ENCODE assay signal across 19 cellular contexts in the genomic region with DNA sequence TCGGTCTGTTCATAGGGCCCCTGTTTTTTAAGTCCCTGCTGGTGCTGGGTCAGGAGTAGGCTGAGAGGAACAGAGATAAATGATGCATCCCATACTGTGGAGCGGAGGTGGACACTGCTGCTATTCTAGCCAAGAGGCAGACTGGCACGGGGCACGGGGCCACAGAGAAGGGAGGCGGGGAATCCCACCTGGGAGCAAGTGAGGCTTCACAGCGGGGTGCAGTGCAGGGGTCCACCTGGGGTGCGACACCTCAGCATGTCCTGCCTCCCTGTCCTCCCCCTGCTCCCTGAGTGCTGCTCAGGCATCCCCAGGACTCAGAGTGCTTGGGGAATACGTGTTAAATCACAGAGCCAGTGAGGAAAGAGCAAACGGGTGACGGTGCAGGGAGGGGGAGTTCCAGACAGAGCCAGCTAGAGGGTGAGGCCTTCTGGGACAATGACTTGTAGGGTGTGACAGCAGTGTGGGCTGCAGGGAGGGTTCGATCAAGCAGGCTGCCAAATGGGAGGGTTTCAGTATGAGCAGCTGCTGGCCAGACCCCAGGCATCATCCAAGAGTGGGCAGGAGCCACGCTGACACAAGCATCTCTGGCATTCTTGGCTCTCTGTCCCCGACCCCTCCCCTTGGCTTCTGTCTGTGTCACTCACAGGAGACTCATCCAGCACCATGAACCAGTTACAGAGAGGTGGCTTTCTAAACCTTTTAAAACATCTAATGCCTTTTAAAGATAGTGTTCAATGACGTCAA. TPM values are rescaled to one million over a fixed set of nuclear protein-coding genes. Genes with fewer than 3 reads are reported as not detected.
DNase-seq lines count a peak whose midpoint lies in the region; ATAC-seq and TF ChIP-seq lines count a peak whose summit lies in the region.
"Had no signal": no experiment of that assay in that cellular context is flagged by ENCODE, and none has a peak within 500 bp of the region (broad histone marks: within the 10 kb centered on the region; RNA-seq: fewer than 3 reads in every experiment).

No MANE protein-coding gene starts in this region.

- WGBS in gastroesophageal sphincter (ENCODE audit: low coverage in 1 of 2), 2 donors = 51 to 54% methylated on average over 4 to 7 of the region's 14 CpGs
- WGBS in trophoblast cell (ENCODE audit: extremely low coverage, insufficient coverage, insufficient read length) = no CpG with 5 or more reads among the region's 14 CpGs
- WGBS in sigmoid colon, 2 donors = 57 to 77% methylated on average over 14 of the region's 14 CpGs
- 57% methylated on average over 14 of the region's 14 CpGs for WGBS in esophagus muscularis mucosa

- peak overlapping the region; percentile 52 for H2BK5ac ChIP-seq in trophoblast cell (ENCODE audit: low read depth, low read length, poor library complexity)

- H3K18ac ChIP-seq in trophoblast cell (ENCODE audit: low read length) = peak overlapping the region; percentile 4

- no peak overlapping the region for H3K4me2 ChIP-seq in trophoblast cell (ENCODE audit: low read length)
- H3K4me2 ChIP-seq: KMS-11 had no signal

- no peaks in the 10 kb centered on the region for H3K27me3 ChIP-seq in gastroesophageal sphincter
- H3K27me3 ChIP-seq in trophoblast cell (ENCODE audit: insufficient read depth, low read length) = no peaks in the 10 kb centered on the region
- H3K27me3 ChIP-seq in sigmoid colon = no peaks in the 10 kb centered on the region
- H3K27me3 ChIP-seq in esophagus muscularis mucosa = no peaks in the 10 kb centered on the region
- H3K27me3 ChIP-seq: cardiac muscle cell had no signal

- H4K91ac ChIP-seq in trophoblast cell (ENCODE audit: low read depth, low read length) = peak overlapping the region; percentile 40

- peaks cover 3% of the 10 kb centered on the region for H3K79me2 ChIP-seq in trophoblast cell (ENCODE audit: control insufficient read depth, insufficient read depth, low read length, poor library complexity)

- H3K27ac ChIP-seq in gastroesophageal sphincter = no peak overlapping the region
- no peak overlapping the region for H3K27ac ChIP-seq in trophoblast cell (ENCODE audit: low read depth, low read length)
- no peak overlapping the region for H3K27ac ChIP-seq in sigmoid colon
- H3K27ac ChIP-seq in esophagus muscularis mucosa (replicated peaks in 1 of 4) = no peak overlapping the region
- H3K27ac ChIP-seq: cardiac muscle cell, KMS-11 had no signal

- peak; percentile 88 for DNase-seq in AG20443 (ENCODE audit: low spot score)
- peak; percentile 35 for DNase-seq in NCI-H446 treated with DMSO at 0.1 percent for 48 hours (lab: John Stamatoyannopoulos, UW)
- peak in 1 of 2 donors; percentile 11 for DNase-seq in trophoblast cell
- no peak for DNase-seq in sigmoid colon
- no peak for DNase-seq in COLO668 (lab: John Stamatoyannopoulos, UW; ENCODE audit: unreplicated experiment)
- no peak for DNase-seq in esophagus muscularis mucosa (ENCODE audit: extremely low spot score)
- DNase-seq: activated CD8-positive, alpha-beta memory T cell treated with anti-CD3 and anti-CD28 coated beads, Interleukin-2, amount 50 U/mL, for 4 hours; activated naive CD4-positive, alpha-beta T cell treated with Interleukin-2 at 50 U/mL for 16 hours; endodermal cell; naive B cell; NCI-H187; NCI-H748 treated with DMSO at 0.1 percent for 48 hours; RPMI8226 had no signal

- no peak for TF ChIP-seq CTCF in gastroesophageal sphincter (IDR thresholded peaks at IDR 0.05)
- no peak for TF ChIP-seq CTCF in sigmoid colon (IDR thresholded peaks at IDR 0.05)
- no peak for TF ChIP-seq CTCF in esophagus muscularis mucosa (IDR thresholded peaks at IDR 0.05)

- H3K79me1 ChIP-seq in trophoblast cell (ENCODE audit: low read length) = peaks cover 49% of the 10 kb centered on the region

- no peaks in the 10 kb centered on the region for H3K9me3 ChIP-seq in gastroesophageal sphincter
- peaks cover 4% of the 10 kb centered on the region for H3K9me3 ChIP-seq in trophoblast cell (ENCODE audit: insufficient read depth, low read depth, low read length)
- H3K9me3 ChIP-seq in sigmoid colon = no peaks in the 10 kb centered on the region
- no peaks in the 10 kb centered on the region for H3K9me3 ChIP-seq in esophagus muscularis mucosa

- no peak overlapping the region for H4K12ac ChIP-seq in trophoblast cell (ENCODE audit: low read depth, low read length)

- H3K4ac ChIP-seq in trophoblast cell (ENCODE audit: low read depth, low read length) = no peak overlapping the region

- peak overlapping the region; percentile 42 for H2AK5ac ChIP-seq in trophoblast cell (ENCODE audit: low read length)

- H3K4me3 ChIP-seq in gastroesophageal sphincter = no peak overlapping the region
- no peak overlapping the region for H3K4me3 ChIP-seq in trophoblast cell (ENCODE audit: low read depth, low read length)
- no peak overlapping the region for H3K4me3 ChIP-seq in sigmoid colon
- no peak overlapping the region for H3K4me3 ChIP-seq in esophagus muscularis mucosa
- H3K4me3 ChIP-seq: cardiac muscle cell had no signal

- H4K8ac ChIP-seq in trophoblast cell (ENCODE audit: low read depth, low read length) = peak overlapping the region; percentile 3

- no peaks in the 10 kb centered on the region for H3K36me3 ChIP-seq in gastroesophageal sphincter
- no peaks in the 10 kb centered on the region for H3K36me3 ChIP-seq in trophoblast cell (ENCODE audit: control insufficient read depth in 1 of 2, insufficient read depth in 2 of 2, low read length in 2 of 2)
- H3K36me3 ChIP-seq in sigmoid colon = no peaks in the 10 kb centered on the region
- no peaks in the 10 kb centered on the region for H3K36me3 ChIP-seq in esophagus muscularis mucosa
- H3K36me3 ChIP-seq: cardiac muscle cell had no signal

- ATAC-seq in gastroesophageal sphincter (peak; percentile 78), HG02973 (IDR thresholded peaks at IDR 0.05; ENCODE audit: unreplicated experiment) (no peak)
- ATAC-seq: activated CD4-positive, CD25-positive, alpha-beta regulatory T cell treated with anti-CD3 and anti-CD28 coated beads, Interleukin-2, amount 50 U/mL, for 24 hours had no signal

- intact Hi-C loops in sigmoid colon (cut with DNase I) (no loop called here), esophagus muscularis mucosa (cut with DNase I) (no loop called here)

- peak overlapping the region; percentile 61 for H2BK120ac ChIP-seq in trophoblast cell (ENCODE audit: insufficient read depth, low read length, poor library complexity)

- H3K9ac ChIP-seq in trophoblast cell (ENCODE audit: low read length) = no peak overlapping the region
- H3K9ac ChIP-seq: KMS-11 had no signal

- H3K4me1 ChIP-seq in gastroesophageal sphincter (peaks cover 0 to 9% (median 8%) of the 10 kb centered on the region in 3 donors), trophoblast cell (ENCODE audit: control insufficient read depth in 1 of 2, insufficient read depth in 2 of 2, low read length in 2 of 2) (peaks cover 42% of the 10 kb centered on the region in 2 experiments), sigmoid colon (peaks cover 0 to 8% (median 4%) of the 10 kb centered on the region in 4 donors), esophagus muscularis mucosa (peaks cover 8 to 18% (median 12%) of the 10 kb centered on the region in 4 donors)

- H3K14ac ChIP-seq in trophoblast cell (ENCODE audit: low read length) = peak overlapping the region; percentile 3

- H3K23ac ChIP-seq in trophoblast cell (ENCODE audit: low read length) = no peak overlapping the region

- TF ChIP-seq POLR2A in gastroesophageal sphincter (IDR thresholded peaks at IDR 0.05) (no peak), sigmoid colon (IDR thresholded peaks at IDR 0.05) (no peak), esophagus muscularis mucosa (IDR thresholded peaks at IDR 0.05; ENCODE audit: low read depth) (no peak)

- H2AFZ ChIP-seq in trophoblast cell (ENCODE audit: insufficient read depth, low read length, poor library complexity) = no peak overlapping the region

- peak overlapping the region; percentile 64 for H2BK12ac ChIP-seq in trophoblast cell (ENCODE audit: low read length)

- no peak for TF ChIP-seq EP300 in gastroesophageal sphincter (IDR thresholded peaks at IDR 0.05)
- TF ChIP-seq EP300 in sigmoid colon (IDR thresholded peaks at IDR 0.05) = no peak
- no peak for TF ChIP-seq EP300 in esophagus muscularis mucosa (IDR thresholded peaks at IDR 0.05)

RNA-seq across cellular contexts. Expression of gene HTRA3, which starts 13.7 kb away (rescaled TPM):
- 10 to 100 TPM; 30.2 to 80.5 (median 59.9) TPM for total RNA-seq in gastroesophageal sphincter
- 31.1 and 33.0 TPM in 2 replicates for polyA plus RNA-seq in trophoblast cell (2013)
- 10 to 100 TPM; 14.5 to 49.6 (median 32.1) TPM for total RNA-seq in sigmoid colon
- 1 to 10 TPM; 1.2 to 5.0 (median 3.6) TPM for polyA plus RNA-seq in sigmoid colon
- 10 to 100 TPM; 56.1 to 82.2 (median 67.2) TPM for total RNA-seq in esophagus muscularis mucosa

RNA-seq across cellular contexts. Expression of gene SH3TC1, which starts 56.8 kb away (rescaled TPM):
- 10 to 100 TPM in 3 of 4 donors, 1 to 10 TPM in 1; 9.6 to 12.9 (median 12.6) TPM for total RNA-seq in gastroesophageal sphincter
- 12.8 and 13.1 TPM in 2 replicates for polyA plus RNA-seq in trophoblast cell (2013)
- 10 to 100 TPM in 1 of 4 donors, 1 to 10 TPM in 3; 6.4 to 24.4 (median 8.3) TPM for total RNA-seq in sigmoid colon
- 10 to 100 TPM in 1 of 3 donors, 1 to 10 TPM in 2; 3.0 to 14.2 (median 3.7) TPM for polyA plus RNA-seq in sigmoid colon
- 10 to 100 TPM; 13.7 to 18.7 (median 15.2) TPM for total RNA-seq in esophagus muscularis mucosa
- total RNA-seq: H1 had no signal

Comparison
In these comparisons a context has a peak if more than half of its experiments do, and no peak if none do; other contexts are left out.
1. DNase-seq: peak in AG20443 (single experiment) and NCI-H446 treated with DMSO at 0.1 percent for 48 hours (single experiment); none in sigmoid colon (single experiment), COLO668 (single experiment) and esophagus muscularis mucosa (single experiment).